ENCODE assay signal across 25 cellular contexts in the genomic region with DNA sequence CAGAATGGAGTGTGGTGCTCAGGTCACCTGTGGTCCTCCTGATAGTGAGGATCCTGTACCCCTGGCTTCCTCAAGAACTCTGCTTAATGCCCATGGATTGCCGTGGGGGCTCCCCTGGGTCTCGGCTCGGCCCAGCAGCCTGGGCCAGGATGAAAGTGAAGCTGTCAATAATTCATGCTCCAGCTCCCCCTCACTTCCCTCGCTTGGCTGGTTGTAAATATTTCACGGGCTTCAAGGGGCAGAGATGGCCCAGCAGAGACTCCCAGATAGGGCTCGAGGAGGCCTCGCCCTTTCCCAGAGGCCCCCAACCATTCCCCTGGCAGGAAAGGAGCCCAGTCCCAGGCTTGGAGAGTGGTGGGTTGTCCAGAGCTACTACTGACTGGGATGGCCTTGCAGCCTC. TPM values are rescaled to one million over a fixed set of nuclear protein-coding genes. Genes with fewer than 3 reads are reported as not detected.
"Had no signal": no experiment of that assay in that cellular context is flagged by ENCODE, and none has a peak within 500 bp of the region (broad histone marks: within the 10 kb centered on the region; RNA-seq: fewer than 3 reads in every experiment).

No MANE protein-coding gene starts in this region.

- H3K36me3 ChIP-seq: MG63 had no signal

- H3K9me3 ChIP-seq: MG63, SK-N-SH had no signal

- ATAC-seq: HepG2 had no signal

- H3K4me3 ChIP-seq: MG63 had no signal

- DNase-seq: IMR-90, Karpas-422, KG1, MG63, NCI-H1092, NCI-H1105 treated with DMSO at 0.1 percent for 48 hours, NCI-H1417 treated with DMSO at 0.1 percent for 48 hours, NCI-H146, NCI-H1694 treated with DMSO at 0.1 percent for 48 hours, NCI-H1930, NCI-H2081 treated with DMSO at 0.1 percent for 48 hours, NCI-H2171, NCI-H226, NCI-H446, NCI-H510A, NCI-H524 treated with DMSO at 0.1 percent for 48 hours, NCI-H69, NCI-H774, Right ventricle myocardium superior, RPMI8226, SIG-M5, SK-N-SH had no signal

RNA-seq across cellular contexts. Expression of a gene that starts 42.7 kb away (rescaled TPM):
- total RNA-seq: HepG2, HT1080, IMR-90, Right ventricle myocardium superior, SK-MEL-5 had no signal

RNA-seq across cellular contexts. Expression of a gene that starts 44.5 kb away (rescaled TPM):
- total RNA-seq: HepG2, HT1080, IMR-90 had no signal
